13 cellular contexts compared by ENCODE assay signal in genomic region chr14:92649066-92649465, GRCh38.
DNase-seq lines count a peak whose midpoint lies in the region; ATAC-seq and TF ChIP-seq lines count a peak whose summit lies in the region.
"Had no signal": no experiment of that assay in that cellular context is flagged by ENCODE, and none has a peak within 500 bp of the region (broad histone marks: within the 10 kb centered on the region; RNA-seq: fewer than 3 reads in every experiment).

No MANE protein-coding gene starts in this region.

- H3K36me3 ChIP-seq in thoracic aorta = peaks cover 10% of the 10 kb centered on the region

- H3K36me3 Mint-ChIP-seq in T-helper 2 cell treated with Interferon-gamma antibody and Interleukin-4, amounts not matched to agents 5 μg/mL and 100 μg/mL, for 36 hours (ENCODE audit: low read depth) = peaks cover 19% of the 10 kb centered on the region
- peaks cover 28% of the 10 kb centered on the region for H3K36me3 Mint-ChIP-seq in activated T-helper 17 cell treated with anti-CD3 and anti-CD28 coated beads, Interleukin-2, amount 50 U/mL, for 72 hours (ENCODE audit: low read depth)
- H3K36me3 Mint-ChIP-seq in memory B cell = peaks cover 14% of the 10 kb centered on the region

- no peaks in the 10 kb centered on the region for H3K9me3 ChIP-seq in thoracic aorta

- peaks cover 61% of the 10 kb centered on the region for H3K4me1 Mint-ChIP-seq in T-helper 2 cell treated with Interferon-gamma antibody and Interleukin-4, amounts not matched to agents 5 μg/mL and 100 μg/mL, for 36 hours (ENCODE audit: low read depth)
- peaks cover 37% of the 10 kb centered on the region for H3K4me1 Mint-ChIP-seq in activated T-helper 17 cell treated with anti-CD3 and anti-CD28 coated beads, Interleukin-2, amount 50 U/mL, for 72 hours
- H3K4me1 Mint-ChIP-seq in memory B cell = peaks cover 30% of the 10 kb centered on the region

- no peak for ATAC-seq in activated T-helper 17 cell treated with anti-CD3 and anti-CD28 coated beads, Interleukin-2, amount 50 U/mL, for 72 hours (replicated peaks)
- ATAC-seq in memory B cell (ENCODE audit: low read depth) (no peak), thoracic aorta (ENCODE audit: insufficient number of reproducible peaks, low FRiP score, low read depth) (no peak)

- no peak for DNase-seq in T-helper 2 cell treated with Interferon-gamma antibody and Interleukin-4, amounts not matched to agents 5 μg/mL and 100 μg/mL, for 36 hours (ENCODE audit: low spot score)
- DNase-seq in T-helper 2 cell (no peak), memory B cell (ENCODE audit: low spot score in 2 of 2) (no peak), thoracic aorta (ENCODE audit: low spot score) (no peak), LoVo (ENCODE audit: low spot score) (no peak), DMS79 treated with DMSO at 0.1 percent for 48 hours (lab: John Stamatoyannopoulos, UW) (no peak)
- DNase-seq in activated CD8-positive, alpha-beta memory T cell treated with anti-CD3 and anti-CD28 coated beads, Interleukin-2, amount 50 U/mL, for 48 hours = no peak
- DNase-seq: 8988T, Karpas-422, NCI-H146, NCI-H524 had no signal

- H3K4me1 ChIP-seq in thoracic aorta (ENCODE audit: control insufficient read depth in 1 of 2, low read depth in 2 of 2) = peaks cover 28 to 52% of the 10 kb centered on the region in 2 donors

- TF ChIP-seq CTCF in thoracic aorta (IDR thresholded peaks at IDR 0.05) = no peak

- peak overlapping the region; percentile 72 for H3K27ac Mint-ChIP-seq in T-helper 2 cell treated with Interferon-gamma antibody and Interleukin-4, amounts not matched to agents 5 μg/mL and 100 μg/mL, for 36 hours
- peak overlapping the region; percentile 84 for H3K27ac Mint-ChIP-seq in activated T-helper 17 cell treated with anti-CD3 and anti-CD28 coated beads, Interleukin-2, amount 50 U/mL, for 72 hours
- peak overlapping the region; percentile 99 for H3K27ac Mint-ChIP-seq in memory B cell

- no peaks in the 10 kb centered on the region for H3K27me3 ChIP-seq in thoracic aorta (replicated peaks; ENCODE audit: insufficient read depth)
- H3K27me3 ChIP-seq: dorsolateral prefrontal cortex had no signal

- H3K4me3 Mint-ChIP-seq in T-helper 2 cell treated with Interferon-gamma antibody and Interleukin-4, amounts not matched to agents 5 μg/mL and 100 μg/mL, for 36 hours = no peak overlapping the region
- peak overlapping the region; percentile 99 for H3K4me3 Mint-ChIP-seq in activated T-helper 17 cell treated with anti-CD3 and anti-CD28 coated beads, Interleukin-2, amount 50 U/mL, for 72 hours
- H3K4me3 Mint-ChIP-seq in memory B cell = no peak overlapping the region

- peak overlapping the region; percentile 99 for H3K27ac ChIP-seq in thoracic aorta

- H3K9me3 Mint-ChIP-seq in T-helper 2 cell treated with Interferon-gamma antibody and Interleukin-4, amounts not matched to agents 5 μg/mL and 100 μg/mL, for 36 hours = peaks cover 8% of the 10 kb centered on the region
- peaks cover 3% of the 10 kb centered on the region for H3K9me3 Mint-ChIP-seq in activated T-helper 17 cell treated with anti-CD3 and anti-CD28 coated beads, Interleukin-2, amount 50 U/mL, for 72 hours
- H3K9me3 Mint-ChIP-seq in memory B cell = peaks cover 4% of the 10 kb centered on the region

- H3K4me3 ChIP-seq in thoracic aorta = no peak overlapping the region
- H3K4me3 ChIP-seq: dorsolateral prefrontal cortex had no signal

- no peaks in the 10 kb centered on the region for H3K27me3 Mint-ChIP-seq in T-helper 2 cell treated with Interferon-gamma antibody and Interleukin-4, amounts not matched to agents 5 μg/mL and 100 μg/mL, for 36 hours (ENCODE audit: low read depth)
- no peaks in the 10 kb centered on the region for H3K27me3 Mint-ChIP-seq in activated T-helper 17 cell treated with anti-CD3 and anti-CD28 coated beads, Interleukin-2, amount 50 U/mL, for 72 hours
- H3K27me3 Mint-ChIP-seq in memory B cell = no peaks in the 10 kb centered on the region
